Comparison of ENCODE assay signal across 28 cellular contexts in genomic region chr9:34347800-34348158, GRCh38.
"Had no signal": no experiment of that assay in that cellular context is flagged by ENCODE, and none has a peak within 500 bp of the region (broad histone marks: within the 10 kb centered on the region; RNA-seq: fewer than 3 reads in every experiment).

No MANE protein-coding gene starts in this region.

- H3K9me3 ChIP-seq: breast epithelium, esophagus muscularis mucosa, heart left ventricle, lower lobe of right lung, mucosa of descending colon, ovary, prostate gland, spleen, uterus had no signal

- H3K9me3 Mint-ChIP-seq: immature natural killer cell; natural killer cell treated with Interleukin-12 subunit alpha and Interleukin-12 subunit beta and Interleukin-15 and Interleukin-18, amount 100 ng/mL, for 72 hours; T-helper 1 cell treated with Interleukin-12 subunit alpha and Interleukin-12 subunit beta and Interleukin-4 antibody, amounts not matched to agents 30 μg/mL and 1 μg/mL, for 36 hours; type B pancreatic cell had no signal

- DNase-seq: activated CD4-positive, alpha-beta T cell treated with anti-CD3 and anti-CD28 coated beads for 48 hours; activated CD4-positive, alpha-beta T cell treated with anti-CD3 and anti-CD28 coated beads, Interleukin-2, amount 50 U/mL, for 48 hours; activated CD8-positive, alpha-beta memory T cell treated with anti-CD3 and anti-CD28 coated beads for 24 hours; activated effector memory CD4-positive, alpha-beta T cell treated with Interleukin-2 at 50 U/mL for 16 hours; activated naive CD4-positive, alpha-beta T cell treated with anti-CD3 and anti-CD28 coated beads, Interleukin-2, amount 50 U/mL, for 16 hours; amniotic stem cell; central memory CD4-positive, alpha-beta T cell; foreskin keratinocyte; heart left ventricle; hypothalamus; immature natural killer cell; lower lobe of right lung; mesenchymal stem cell; mucosa of descending colon; ovary; retina; spleen; stimulated activated naive CD4-positive, alpha-beta T cell treated with Interleukin-2 at 50 U/mL for 16 hours; T-helper 9 cell; uterus had no signal

- H3K27me3 Mint-ChIP-seq: natural killer cell treated with Interleukin-12 subunit alpha and Interleukin-12 subunit beta and Interleukin-15 and Interleukin-18, amount 100 ng/mL, for 72 hours; type B pancreatic cell had no signal

- H3K27me3 ChIP-seq: breast epithelium, esophagus muscularis mucosa, foreskin keratinocyte, heart left ventricle, ovary, spleen, uterus had no signal

- ATAC-seq: activated CD4-positive, CD25-positive, alpha-beta regulatory T cell treated with anti-CD3 and anti-CD28 coated beads, Interleukin-2, amount 50 U/mL, for 24 hours; foreskin keratinocyte; heart left ventricle; lower lobe of right lung; mucosa of descending colon; natural killer cell treated with Interleukin-12 subunit alpha and Interleukin-12 subunit beta and Interleukin-15 and Interleukin-18, amount 100 ng/mL, for 72 hours had no signal

- H3K4me1 ChIP-seq: breast epithelium, foreskin keratinocyte, prostate gland, uterus had no signal

- H3K4me3 ChIP-seq: breast epithelium, esophagus muscularis mucosa, heart left ventricle, lower lobe of right lung, mucosa of descending colon, ovary, prostate gland, spleen, uterus had no signal

- H3K4me1 Mint-ChIP-seq: immature natural killer cell had no signal

- H3K36me3 ChIP-seq: breast epithelium, ovary, uterus had no signal

- H3K27ac Mint-ChIP-seq: immature natural killer cell; natural killer cell treated with Interleukin-12 subunit alpha and Interleukin-12 subunit beta and Interleukin-15 and Interleukin-18, amount 100 ng/mL, for 72 hours; T-helper 1 cell treated with Interleukin-12 subunit alpha and Interleukin-12 subunit beta and Interleukin-4 antibody, amounts not matched to agents 30 μg/mL and 1 μg/mL, for 36 hours; type B pancreatic cell had no signal

- H3K27ac ChIP-seq: breast epithelium, foreskin keratinocyte, lower lobe of right lung, ovary, prostate gland, spleen, uterus, VCaP had no signal

- H3K4me3 Mint-ChIP-seq: immature natural killer cell; natural killer cell treated with Interleukin-12 subunit alpha and Interleukin-12 subunit beta and Interleukin-15 and Interleukin-18, amount 100 ng/mL, for 72 hours; T-helper 1 cell treated with Interleukin-12 subunit alpha and Interleukin-12 subunit beta and Interleukin-4 antibody, amounts not matched to agents 30 μg/mL and 1 μg/mL, for 36 hours; type B pancreatic cell had no signal
